18 cellular contexts compared by ENCODE assay signal in the genomic region with DNA sequence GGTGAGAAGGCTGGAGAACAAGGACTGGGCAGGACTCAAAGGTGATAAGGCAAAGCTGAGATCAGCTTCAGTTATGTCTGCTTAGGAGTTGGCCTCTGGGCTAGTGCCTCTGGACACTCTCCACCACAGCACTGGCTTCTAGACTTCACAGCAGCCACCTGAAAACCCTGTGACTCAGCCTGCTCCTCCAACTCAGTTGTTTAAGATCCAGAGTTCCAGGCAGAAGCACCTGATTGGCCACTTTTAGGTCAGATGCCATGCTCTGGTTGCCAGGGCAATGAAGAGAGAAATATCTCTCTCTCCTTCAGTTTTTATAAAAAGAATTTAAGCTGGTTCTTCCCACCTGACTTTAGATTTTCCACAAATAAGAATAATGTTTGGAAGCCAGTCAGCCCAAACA.
DNase-seq lines count a peak whose midpoint lies in the region; TF ChIP-seq lines count a peak whose summit lies in the region.
"Had no signal": no experiment of that assay in that cellular context is flagged by ENCODE, and none has a peak within 500 bp of the region (broad histone marks: within the 10 kb centered on the region; RNA-seq: fewer than 3 reads in every experiment).

No MANE protein-coding gene starts in this region.

- TF ChIP-seq CTCF in nephron progenitor cell (IDR thresholded peaks at IDR 0.05) = no peak

- TF ChIP-seq EP300 in Ishikawa (IDR thresholded peaks at IDR 0.05; ENCODE audit: borderline replicate concordance) = no peak

- TF ChIP-seq RAD21 in Ishikawa (IDR thresholded peaks at IDR 0.05; ENCODE audit: low read depth) = no peak

- no peaks in the 10 kb centered on the region for H3K27me3 Mint-ChIP-seq in nephron progenitor cell (ENCODE audit: low read depth, poor library complexity)

- H3K36me3 Mint-ChIP-seq in nephron progenitor cell (ENCODE audit: low read depth) = peaks cover 6% of the 10 kb centered on the region
- H3K36me3 Mint-ChIP-seq: CD14-positive monocyte had no signal

- peak; percentile 4 for DNase-seq in ELF-1 (ENCODE audit: low read depth, low spot score)
- peak; percentile 16 for DNase-seq in astrocyte of the hippocampus (ENCODE audit: low read depth, low spot score)
- peak; percentile 30 for DNase-seq in kidney tubule cell (ENCODE audit: low spot score)
- no peak for DNase-seq in nephron progenitor cell
- no peak for DNase-seq in activated CD8-positive, alpha-beta memory T cell treated with anti-CD3 and anti-CD28 coated beads, Interleukin-2, amount 50 U/mL, for 48 hours
- no peak for DNase-seq in DMS 273 treated with DMSO at 0.1 percent for 48 hours (lab: John Stamatoyannopoulos, UW)
- DNase-seq: AML-193, GF-D8, GOT3, Kasumi-1, NCI-H1694 treated with DMSO at 0.1 percent for 48 hours, NCI-H510A treated with DMSO at 0.1 percent for 48 hours, NCI-H82, PC-3, RPMI8226, T-helper 1 cell had no signal

- no peak overlapping the region for H3K4me3 Mint-ChIP-seq in nephron progenitor cell
- H3K4me3 Mint-ChIP-seq: CD14-positive monocyte had no signal

- peaks cover 8% of the 10 kb centered on the region for H3K9me3 Mint-ChIP-seq in nephron progenitor cell

- peaks cover 9% of the 10 kb centered on the region for H3K4me1 Mint-ChIP-seq in nephron progenitor cell

- no peak overlapping the region for H3K27ac Mint-ChIP-seq in nephron progenitor cell
- H3K27ac Mint-ChIP-seq: CD14-positive monocyte had no signal

TF ChIP-seq in Ishikawa, 13 proteins besides CTCF, POLR2A, EP300 and RAD21:
- TF ChIP-seq, protein P1, sequence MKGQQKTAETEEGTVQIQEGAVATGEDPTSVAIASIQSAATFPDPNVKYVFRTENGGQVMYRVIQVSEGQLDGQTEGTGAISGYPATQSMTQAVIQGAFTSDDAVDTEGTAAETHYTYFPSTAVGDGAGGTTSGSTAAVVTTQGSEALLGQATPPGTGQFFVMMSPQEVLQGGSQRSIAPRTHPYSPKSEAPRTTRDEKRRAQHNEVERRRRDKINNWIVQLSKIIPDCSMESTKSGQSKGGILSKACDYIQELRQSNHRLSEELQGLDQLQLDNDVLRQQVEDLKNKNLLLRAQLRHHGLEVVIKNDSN (IDR thresholded peaks at IDR 0.05) = peak; percentile 68
- TF ChIP-seq CEBPB (IDR thresholded peaks at IDR 0.05) = no peak

Comparison
In these comparisons a context has a peak if more than half of its experiments do, and no peak if none do; other contexts are left out.
1. DNase-seq: peak in ELF-1 (single experiment), astrocyte of the hippocampus (single experiment) and kidney tubule cell (single experiment); none in nephron progenitor cell (single experiment), activated CD8-positive, alpha-beta memory T cell treated with anti-CD3 and anti-CD28 coated beads, Interleukin-2, amount 50 U/mL, for 48 hours (single experiment) and DMS 273 treated with DMSO at 0.1 percent for 48 hours (single experiment).